ENCODE assay signal across 16 cellular contexts in genomic region chr10:64219271-64220025, GRCh38.
DNase-seq lines count a peak whose midpoint lies in the region; TF ChIP-seq lines count a peak whose summit lies in the region.
"Had no signal": no experiment of that assay in that cellular context is flagged by ENCODE, and none has a peak within 500 bp of the region (broad histone marks: within the 10 kb centered on the region; RNA-seq: fewer than 3 reads in every experiment).

No MANE protein-coding gene starts in this region.

- no peak overlapping the region for H2BK15ac ChIP-seq in mesendoderm (replicated peaks; ENCODE audit: low read depth)

- H3K4ac ChIP-seq in mesendoderm (ENCODE audit: low read depth, low read length) = no peak overlapping the region

- no peaks in the 10 kb centered on the region for H3K79me1 ChIP-seq in mesendoderm (ENCODE audit: low read length)

- no peak overlapping the region for H2BK5ac ChIP-seq in mesendoderm (ENCODE audit: low read length)

- H4K5ac ChIP-seq in mesendoderm (ENCODE audit: low read length) = no peak overlapping the region

- H3K9me3 ChIP-seq in hepatocyte (ENCODE audit: low read depth) = peaks cover 3% of the 10 kb centered on the region
- H3K9me3 ChIP-seq: A549 had no signal

- peak overlapping the region; percentile 56 for H4K8ac ChIP-seq in mesendoderm (ENCODE audit: low read depth, low read length)

- H2AFZ ChIP-seq in hepatocyte = no peak overlapping the region

- no peaks in the 10 kb centered on the region for H3K79me2 ChIP-seq in mesendoderm (ENCODE audit: control insufficient read depth, insufficient read depth, low read length)
- no peaks in the 10 kb centered on the region for H3K79me2 ChIP-seq in hepatocyte

- in situ Hi-C loops in KBM-7 (cut with MboI; ENCODE audit: low pct_unique_long_range_greater_than_20kb, low sequenced_read_pairs) = no loop called here

- no peaks in the 10 kb centered on the region for H4K20me1 ChIP-seq in hepatocyte (ENCODE audit: insufficient read depth, poor library complexity, severe bottlenecking)

- DNase-seq in ELF-1 (ENCODE audit: low read depth, low spot score) (peak; percentile 3), KBM-7 (peak; percentile 4), OCI-M1 (lab: John Stamatoyannopoulos, UW) (peak; percentile 35), mesendoderm (peak; percentile 5), hepatocyte (ENCODE audit: low spot score) (no peak), dermis blood vessel endothelial cell (no peak), NCI-H187 treated with DMSO at 0.1 percent for 48 hours (lab: John Stamatoyannopoulos, UW) (no peak)
- DNase-seq: AML-193; Caco-2; CD4-positive, alpha-beta T cell; GDM1; GOT3; H9 had no signal

- H3K18ac ChIP-seq in mesendoderm (ENCODE audit: low read length) = no peak overlapping the region

- H3K9ac ChIP-seq in mesendoderm (ENCODE audit: low read length) = no peak overlapping the region

- no CpG with 5 or more reads among the region's 6 CpGs for WGBS in mesendoderm (ENCODE audit: extremely low coverage, insufficient coverage, low lambda C conversion rate)
- WGBS in hepatocyte (ENCODE audit: low lambda C conversion rate, missing lambda C conversion rate) = 76% methylated on average over 6 of the region's 6 CpGs

- TF ChIP-seq CTCF in hepatocyte (IDR thresholded peaks at IDR 0.05; ENCODE audit: poor library complexity) = no peak

- H3K4me1 ChIP-seq in mesendoderm (ENCODE audit: control insufficient read depth, low read depth, low read length) = no peaks in the 10 kb centered on the region
- no peaks in the 10 kb centered on the region for H3K4me1 ChIP-seq in hepatocyte (ENCODE audit: insufficient read depth)
- H3K4me1 ChIP-seq: A549, Caco-2 had no signal

- H3K9me2 ChIP-seq in hepatocyte (replicated peaks; ENCODE audit: insufficient read depth) = no peaks in the 10 kb centered on the region

- H3K27ac ChIP-seq in mesendoderm (ENCODE audit: low read depth, low read length) = no peak overlapping the region
- H3K27ac ChIP-seq in hepatocyte = no peak overlapping the region
- H3K27ac ChIP-seq: 22Rv1, A549, C4-2B had no signal

- H2BK120ac ChIP-seq in mesendoderm (ENCODE audit: low read depth, low read length) = no peak overlapping the region

- H3K4me2 ChIP-seq in mesendoderm (ENCODE audit: low read length) (no peak overlapping the region), hepatocyte (no peak overlapping the region)
- H3K4me2 ChIP-seq: A549 had no signal

- no peak overlapping the region for H2AK5ac ChIP-seq in mesendoderm (ENCODE audit: low read length)

- H3K4me3 ChIP-seq in mesendoderm (ENCODE audit: low read length) = no peak overlapping the region
- no peak overlapping the region for H3K4me3 ChIP-seq in hepatocyte
- H3K4me3 ChIP-seq: A549 had no signal

- H3K27me3 ChIP-seq in mesendoderm (ENCODE audit: insufficient read depth, low read length, poor library complexity) (no peaks in the 10 kb centered on the region), hepatocyte (no peaks in the 10 kb centered on the region)

- H3K23ac ChIP-seq in mesendoderm (ENCODE audit: low read length) = no peak overlapping the region

- H3K56ac ChIP-seq in mesendoderm (ENCODE audit: low read length) = no peak overlapping the region

- H3K36me3 ChIP-seq in mesendoderm (ENCODE audit: control insufficient read depth, insufficient read depth, low read length) (no peaks in the 10 kb centered on the region), hepatocyte (replicated peaks; ENCODE audit: insufficient read depth, low read depth) (no peaks in the 10 kb centered on the region)

Comparison
In these comparisons a context has a peak if more than half of its experiments do, and no peak if none do; other contexts are left out.
1. DNase-seq: peak in ELF-1 (single experiment), KBM-7 (single experiment), OCI-M1 (single experiment) and mesendoderm (single experiment); none in hepatocyte (single experiment), dermis blood vessel endothelial cell (single experiment) and NCI-H187 treated with DMSO at 0.1 percent for 48 hours (single experiment).